16 cellular contexts compared by ENCODE assay signal in the genomic region with DNA sequence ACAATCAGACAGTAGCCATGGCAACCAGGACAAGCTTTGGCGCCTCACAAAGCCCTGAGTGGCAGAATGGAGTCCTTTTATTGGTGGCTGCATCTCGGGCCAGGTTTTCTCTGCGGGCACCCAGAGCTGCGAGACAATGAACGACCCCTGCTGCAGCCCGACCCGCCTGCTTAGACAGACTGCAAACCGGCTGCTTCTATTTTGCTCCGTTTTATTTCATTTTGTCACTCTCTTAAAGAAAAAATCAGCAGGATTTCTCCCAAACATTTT.
DNase-seq lines count a peak whose midpoint lies in the region; ATAC-seq, FAIRE-seq and TF ChIP-seq lines count a peak whose summit lies in the region.
"Had no signal": no experiment of that assay in that cellular context is flagged by ENCODE, and none has a peak within 500 bp of the region (broad histone marks: within the 10 kb centered on the region; RNA-seq: fewer than 3 reads in every experiment).

No MANE protein-coding gene starts in this region.

- H3K9me3 ChIP-seq in right atrium auricular region (peaks cover 0 to 3% of the 10 kb centered on the region in 2 donors), T-helper 17 cell (ENCODE audit: control insufficient read depth, low read length, poor library complexity, severe bottlenecking) (peaks cover 7% of the 10 kb centered on the region), pancreas (no peaks in the 10 kb centered on the region)

- FAIRE-seq in frontal cortex (lab: Jason Lieb, UNC): no peak
- FAIRE-seq in pancreas (lab: Jason Lieb, UNC): no peak
- FAIRE-seq: bronchial epithelial cell had no signal

- peaks cover 0 to 6% of the 10 kb centered on the region in 2 donors for H3K4me1 ChIP-seq in right atrium auricular region
- no peaks in the 10 kb centered on the region for H3K4me1 ChIP-seq in pancreas
- H3K4me1 ChIP-seq: foreskin keratinocyte had no signal

- DNase-seq in right atrium auricular region (ENCODE audit: low spot score): peak; percentile 34
- no peak for DNase-seq in left ventricle myocardium superior
- no peak for DNase-seq in T-helper 17 cell
- DNase-seq in left lobe of liver (ENCODE audit: low spot score): no peak
- no peak for DNase-seq in frontal cortex (ENCODE audit: low spot score in 2 of 2)
- no peak for DNase-seq in pancreas
- DNase-seq in T-cell: no peak
- DNase-seq: activated CD4-positive, alpha-beta memory T cell treated with anti-CD3 and anti-CD28 coated beads for 36 hours; activated effector memory CD4-positive, alpha-beta T cell treated with anti-CD3 and anti-CD28 coated beads, Interleukin-2, amount 50 U/mL, for 16 hours; foreskin keratinocyte; NK-92 treated with Interleukin-12 subunit alpha and Interleukin-12 subunit beta, amount 100 ng/mL, for 24 hours; Right ventricle myocardium superior; stimulated activated CD4-positive, alpha-beta T cell treated with anti-CD3 and anti-CD28 coated beads, Interleukin-12 subunit alpha, Interleukin-12 subunit beta, amount 100 ng/mL, for 4 hours had no signal

- intact Hi-C loops in left ventricle myocardium superior (cut with micrococcal nuclease) (no loop called here), pancreas (cut with DNase I) (no loop called here)

- H3K27ac ChIP-seq in right atrium auricular region (no peak overlapping the region), pancreas (no peak overlapping the region)
- H3K27ac ChIP-seq: foreskin keratinocyte, HL-60 had no signal

- 89 to 90% methylated on average over 9 of the region's 9 CpGs for WGBS in pancreas, 2 donors

- H3K27me3 ChIP-seq in right atrium auricular region: no peaks in the 10 kb centered on the region
- H3K27me3 ChIP-seq in pancreas: no peaks in the 10 kb centered on the region
- H3K27me3 ChIP-seq: foreskin keratinocyte had no signal

- H3K27me3 Mint-ChIP-seq in T-helper 17 cell (no peaks in the 10 kb centered on the region), T-cell (no peaks in the 10 kb centered on the region)
- H3K27me3 Mint-ChIP-seq: activated CD4-positive, alpha-beta memory T cell treated with anti-CD3 and anti-CD28 coated beads for 36 hours had no signal

- CTCF ChIA-PET in T-cell (lab: Charles Lee): no interaction called here

- no peak overlapping the region for H3K4me3 ChIP-seq in right atrium auricular region
- H3K4me3 ChIP-seq in pancreas: no peak overlapping the region

- H3K9me3 Mint-ChIP-seq in T-cell: peaks cover 4 to 17% (median 11%) of the 10 kb centered on the region in 3 donors

- peaks cover 8% of the 10 kb centered on the region for H3K36me3 ChIP-seq in right atrium auricular region
- H3K36me3 ChIP-seq in pancreas: no peaks in the 10 kb centered on the region

- peaks cover 10% of the 10 kb centered on the region for H3K36me3 Mint-ChIP-seq in T-helper 17 cell (ENCODE audit: low read depth)
- peaks cover 81% of the 10 kb centered on the region for H3K36me3 Mint-ChIP-seq in T-cell

- peak overlapping the region; percentile 14 for H3K27ac Mint-ChIP-seq in T-helper 17 cell
- peak overlapping the region in 1 of 2 donors; percentile 44 for H3K27ac Mint-ChIP-seq in T-cell

- H3K4me3 Mint-ChIP-seq in T-helper 17 cell: peak overlapping the region; percentile 56
- H3K4me3 Mint-ChIP-seq in T-cell: no peak overlapping the region
- H3K4me3 Mint-ChIP-seq: activated CD4-positive, alpha-beta memory T cell treated with anti-CD3 and anti-CD28 coated beads for 36 hours had no signal

- H3K4me1 Mint-ChIP-seq in T-helper 17 cell (peaks cover 1% of the 10 kb centered on the region), T-cell (peaks cover 22 to 41% (median 40%) of the 10 kb centered on the region in 3 donors)

- no peak for ATAC-seq in left ventricle myocardium superior
- no peak for ATAC-seq in T-helper 17 cell
- peak; percentile 2 for ATAC-seq in left lobe of liver
- no peak for ATAC-seq in GM19324 (IDR thresholded peaks at IDR 0.05; ENCODE audit: low FRiP score, unreplicated experiment)
- ATAC-seq in pancreas: no peak
- ATAC-seq in T-cell (replicated peaks in 1 of 4): no peak
- ATAC-seq: foreskin keratinocyte had no signal

- no peak for TF ChIP-seq CTCF in right atrium auricular region (IDR thresholded peaks at IDR 0.05)
- TF ChIP-seq CTCF in pancreas (IDR thresholded peaks at IDR 0.05): no peak

- POLR2A ChIA-PET in T-cell (lab: Charles Lee): no interaction called here
